Comparison of ENCODE assay signal across 28 cellular contexts in the genomic region with DNA sequence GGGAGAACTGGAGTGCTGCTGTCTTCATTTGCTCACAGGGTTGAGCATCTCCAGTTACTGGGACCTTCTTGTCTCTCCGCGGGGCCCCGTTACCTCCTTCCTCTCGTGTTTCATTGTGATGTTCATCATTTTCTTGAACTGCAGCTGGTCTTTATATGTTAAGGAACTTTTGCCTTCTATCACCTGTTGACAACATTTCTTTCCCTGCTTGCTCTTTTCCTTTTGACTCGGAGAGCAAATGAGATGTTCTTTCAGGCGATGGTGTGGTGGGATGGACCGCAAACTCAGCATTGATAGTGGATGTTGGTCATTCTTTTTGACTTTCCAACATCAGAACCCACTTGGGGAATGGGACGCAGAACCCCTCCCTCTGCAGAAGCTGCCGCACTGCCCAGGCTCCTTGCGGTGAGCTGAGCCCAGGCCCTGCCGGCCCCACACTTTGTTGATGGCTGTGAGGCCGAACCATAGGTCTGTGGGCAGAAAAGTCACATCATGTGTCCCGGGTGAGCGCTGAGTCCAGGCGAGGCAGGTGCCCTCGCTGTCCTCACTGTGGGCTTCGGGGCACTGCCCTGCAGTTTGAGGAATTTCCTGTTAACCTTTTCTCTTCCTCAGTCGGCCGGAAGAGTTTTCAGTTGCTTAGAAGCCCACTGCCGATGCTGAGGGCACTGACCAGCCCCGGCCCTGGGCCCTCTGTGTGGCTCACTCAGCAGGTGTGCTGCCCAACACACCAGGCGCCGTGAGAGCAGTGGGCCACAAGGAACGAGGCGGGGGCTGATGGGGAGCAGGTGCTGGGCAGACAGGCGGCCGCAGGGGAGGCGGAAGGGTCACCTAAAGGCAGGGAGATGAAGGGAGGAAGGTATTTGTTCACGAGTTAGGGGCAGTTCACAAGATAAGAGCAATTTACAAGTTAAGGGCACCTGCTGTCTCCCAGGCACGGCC. TPM values are rescaled to one million over a fixed set of nuclear protein-coding genes. Genes with fewer than 3 reads are reported as not detected.
"Had no signal": no experiment of that assay in that cellular context is flagged by ENCODE, and none has a peak within 500 bp of the region (broad histone marks: within the 10 kb centered on the region; RNA-seq: fewer than 3 reads in every experiment).

No MANE protein-coding gene starts in this region.

- H3K4me3 ChIP-seq: ascending aorta, body of pancreas, K562, SJSA1 had no signal

- H3K9me3 Mint-ChIP-seq: activated CD4-positive, alpha-beta memory T cell treated with anti-CD3 and anti-CD28 coated beads, Interleukin-2, amount 10 ng/mL, durations not matched to agents 7 days and 5 days; activated CD4-positive, alpha-beta T cell treated with anti-CD3 and anti-CD28 coated beads, Interleukin-2, amount 10 ng/mL, durations not matched to agents 7 days and 5 days; activated naive CD4-positive, alpha-beta T cell treated with anti-CD3 and anti-CD28 coated beads, Interleukin-2, amount 50 U/mL, for 72 hours; activated naive CD8-positive, alpha-beta T cell treated with anti-CD3 and anti-CD28 coated beads, Interleukin-2, amount 50 U/mL, for 24 hours; central memory CD8-positive, alpha-beta T cell; T-cell had no signal

- DNase-seq: activated CD4-positive, alpha-beta memory T cell treated with anti-CD3 and anti-CD28 coated beads, Interleukin-2, amount 10 ng/mL, durations not matched to agents 7 days and 5 days; activated CD4-positive, alpha-beta T cell treated with anti-CD3 and anti-CD28 coated beads, Interleukin-2, amount 10 ng/mL, durations not matched to agents 7 days and 5 days; activated CD4-positive, CD25-positive, alpha-beta regulatory T cell; activated naive CD8-positive, alpha-beta T cell treated with anti-CD3 and anti-CD28 coated beads, Interleukin-2, amount 50 U/mL, for 24 hours; activated T-cell treated with anti-CD3 and anti-CD28 coated beads for 4 hours; amniotic stem cell; body of pancreas; Karpas-422; NCI-H1048; NCI-H1694; NCI-H2029; NCI-H2107; NCI-H345; NCI-H510A; NCI-H526 treated with DMSO at 0.1 percent for 48 hours; NCI-H82; SHP77; T-cell; T-helper 2 cell; T1000 had no signal

- H3K4me3 Mint-ChIP-seq: activated CD4-positive, alpha-beta memory T cell treated with anti-CD3 and anti-CD28 coated beads, Interleukin-2, amount 10 ng/mL, durations not matched to agents 7 days and 5 days; activated CD4-positive, alpha-beta T cell treated with anti-CD3 and anti-CD28 coated beads, Interleukin-2, amount 10 ng/mL, durations not matched to agents 7 days and 5 days; activated naive CD8-positive, alpha-beta T cell treated with anti-CD3 and anti-CD28 coated beads, Interleukin-2, amount 50 U/mL, for 24 hours; central memory CD8-positive, alpha-beta T cell; T-cell had no signal

- H3K27ac ChIP-seq: ascending aorta, body of pancreas, SJSA1, VCaP had no signal

- H3K27me3 Mint-ChIP-seq: activated CD4-positive, alpha-beta T cell treated with anti-CD3 and anti-CD28 coated beads, Interleukin-2, amount 10 ng/mL, durations not matched to agents 7 days and 5 days had no signal

- H3K27ac Mint-ChIP-seq: activated CD4-positive, alpha-beta memory T cell treated with anti-CD3 and anti-CD28 coated beads, Interleukin-2, amount 10 ng/mL, durations not matched to agents 7 days and 5 days; activated CD4-positive, alpha-beta T cell treated with anti-CD3 and anti-CD28 coated beads, Interleukin-2, amount 10 ng/mL, durations not matched to agents 7 days and 5 days; activated naive CD8-positive, alpha-beta T cell treated with anti-CD3 and anti-CD28 coated beads, Interleukin-2, amount 50 U/mL, for 24 hours; T-cell had no signal

- H3K9me3 ChIP-seq: ascending aorta, body of pancreas, SJSA1 had no signal

- ATAC-seq: activated naive CD4-positive, alpha-beta T cell treated with anti-CD3 and anti-CD28 coated beads, Interleukin-2, amount 50 U/mL, for 72 hours; activated naive CD8-positive, alpha-beta T cell treated with anti-CD3 and anti-CD28 coated beads, Interleukin-2, amount 50 U/mL, for 24 hours; body of pancreas; K562; T-cell had no signal

- H3K27me3 ChIP-seq: ascending aorta, body of pancreas had no signal

RNA-seq across cellular contexts. Expression of a gene that starts 7.6 kb away (rescaled TPM):
- total RNA-seq: ascending aorta, OCI-LY7 had no signal

RNA-seq across cellular contexts. Expression of a gene that starts 45.5 kb away (rescaled TPM):
- total RNA-seq: activated CD4-positive, alpha-beta memory T cell treated with anti-CD3 and anti-CD28 coated beads, Interleukin-2, amount 10 ng/mL, durations not matched to agents 7 days and 5 days; activated CD4-positive, alpha-beta T cell treated with anti-CD3 and anti-CD28 coated beads, Interleukin-2, amount 10 ng/mL, durations not matched to agents 7 days and 5 days; activated CD8-positive, alpha-beta memory T cell treated with anti-CD3 and anti-CD28 coated beads for 36 hours; activated naive CD4-positive, alpha-beta T cell treated with anti-CD3 and anti-CD28 coated beads, Interleukin-2, amount 50 U/mL, for 72 hours; ascending aorta; OCI-LY7 had no signal
